18 cellular contexts compared by ENCODE assay signal in genomic region chr1:36658838-36659237, GRCh38.
A peak's percentile ranks its signal among the peaks of the same experiment; 100 is the strongest.
DNase-seq lines count a peak whose midpoint lies in the region; ATAC-seq lines count a peak whose summit lies in the region.
"Had no signal": no experiment of that assay in that cellular context is flagged by ENCODE, and none has a peak within 500 bp of the region (broad histone marks: within the 10 kb centered on the region; RNA-seq: fewer than 3 reads in every experiment).

No MANE protein-coding gene starts in this region.

- intact Hi-C loops in sciatic nerve (cut with DNase I): no loop called here

- ATAC-seq in sciatic nerve: no peak
- ATAC-seq in activated CD8-positive, alpha-beta T cell treated with anti-CD3 and anti-CD28 coated beads, Interleukin-2, amount 10 ng/mL, durations not matched to agents 7 days and 5 days: no peak
- ATAC-seq: SK-N-SH treated with all-trans-retinoic acid at 6 μM for 48 hours had no signal

- no peak overlapping the region for H3K27ac Mint-ChIP-seq in activated CD8-positive, alpha-beta T cell treated with anti-CD3 and anti-CD28 coated beads, Interleukin-2, amount 10 ng/mL, durations not matched to agents 7 days and 5 days
- H3K27ac Mint-ChIP-seq: CD8-positive, alpha-beta memory T cell had no signal

- CTCF ChIA-PET in activated CD8-positive, alpha-beta T cell treated with anti-CD3 and anti-CD28 coated beads, Interleukin-2, amount 10 ng/mL, durations not matched to agents 7 days and 5 days (lab: Charles Lee): no interaction called here

- DNase-seq in NCI-H748 (lab: John Stamatoyannopoulos, UW; ENCODE audit: unreplicated experiment) (peak; percentile 47), NCI-H748 treated with DMSO at 0.1 percent for 48 hours (lab: John Stamatoyannopoulos, UW) (no peak), NCI-H1694 (lab: John Stamatoyannopoulos, UW) (peak; percentile 65), NCI-H524 treated with DMSO at 0.1 percent for 48 hours (lab: John Stamatoyannopoulos, UW) (peak; percentile 94), sciatic nerve (ENCODE audit: low spot score) (peak; percentile 23), DMS53 (lab: John Stamatoyannopoulos, UW) (no peak)
- DNase-seq in activated CD8-positive, alpha-beta T cell treated with anti-CD3 and anti-CD28 coated beads, Interleukin-2, amount 10 ng/mL, durations not matched to agents 7 days and 5 days: no peak
- DNase-seq: Calu3; CD8-positive, alpha-beta memory T cell; EL; GF-D8; Kasumi-1; NCI-H1417 treated with DMSO at 0.1 percent for 48 hours; NCI-H2081; NCI-H2227 treated with DMSO at 0.1 percent for 48 hours; NCI-H526; Peyer's patch had no signal

- peaks cover 4% of the 10 kb centered on the region for H3K27me3 Mint-ChIP-seq in activated CD8-positive, alpha-beta T cell treated with anti-CD3 and anti-CD28 coated beads, Interleukin-2, amount 10 ng/mL, durations not matched to agents 7 days and 5 days (ENCODE audit: low read depth)

- no peaks in the 10 kb centered on the region for H3K4me1 Mint-ChIP-seq in activated CD8-positive, alpha-beta T cell treated with anti-CD3 and anti-CD28 coated beads, Interleukin-2, amount 10 ng/mL, durations not matched to agents 7 days and 5 days (ENCODE audit: low read depth)
- H3K4me1 Mint-ChIP-seq: CD8-positive, alpha-beta memory T cell had no signal

- no peaks in the 10 kb centered on the region for H3K36me3 Mint-ChIP-seq in activated CD8-positive, alpha-beta T cell treated with anti-CD3 and anti-CD28 coated beads, Interleukin-2, amount 10 ng/mL, durations not matched to agents 7 days and 5 days (ENCODE audit: low read depth)
- H3K36me3 Mint-ChIP-seq: CD8-positive, alpha-beta memory T cell had no signal

- POLR2A ChIA-PET in activated CD8-positive, alpha-beta T cell treated with anti-CD3 and anti-CD28 coated beads, Interleukin-2, amount 10 ng/mL, durations not matched to agents 7 days and 5 days (lab: Charles Lee): no interaction called here

- H3K4me3 Mint-ChIP-seq in activated CD8-positive, alpha-beta T cell treated with anti-CD3 and anti-CD28 coated beads, Interleukin-2, amount 10 ng/mL, durations not matched to agents 7 days and 5 days: no peak overlapping the region

- no peaks in the 10 kb centered on the region for H3K9me3 Mint-ChIP-seq in activated CD8-positive, alpha-beta T cell treated with anti-CD3 and anti-CD28 coated beads, Interleukin-2, amount 10 ng/mL, durations not matched to agents 7 days and 5 days (ENCODE audit: insufficient read depth)
- H3K9me3 Mint-ChIP-seq: CD8-positive, alpha-beta memory T cell had no signal

Comparison
In these comparisons a context has a peak if more than half of its experiments do, and no peak if none do; other contexts are left out.
1. DNase-seq: peak in NCI-H748 (single experiment), NCI-H1694 (single experiment), NCI-H524 treated with DMSO at 0.1 percent for 48 hours (single experiment) and sciatic nerve (single experiment); none in NCI-H748 treated with DMSO at 0.1 percent for 48 hours (single experiment), DMS53 (single experiment) and activated CD8-positive, alpha-beta T cell treated with anti-CD3 and anti-CD28 coated beads, Interleukin-2, amount 10 ng/mL, durations not matched to agents 7 days and 5 days (single experiment).